ENCODE assay signal across 16 cellular contexts in genomic region chr12:117280019-117280680, GRCh38.
DNase-seq lines count a peak whose midpoint lies in the region; ATAC-seq and TF ChIP-seq lines count a peak whose summit lies in the region.
"Had no signal": no experiment of that assay in that cellular context is flagged by ENCODE, and none has a peak within 500 bp of the region (broad histone marks: within the 10 kb centered on the region; RNA-seq: fewer than 3 reads in every experiment).

No MANE protein-coding gene starts in this region.

- H3K9ac ChIP-seq in Karpas-422 (ENCODE audit: low read length): no peak overlapping the region
- no peak overlapping the region for H3K9ac ChIP-seq in iPS-20b (ENCODE audit: low read depth, low read length)

- H3K9me3 ChIP-seq in DOHH2 (ENCODE audit: control insufficient read depth, insufficient read depth, low read length): no peaks in the 10 kb centered on the region
- H3K9me3 ChIP-seq in Karpas-422 (ENCODE audit: low read length): no peaks in the 10 kb centered on the region
- H3K9me3 ChIP-seq in iPS-20b (ENCODE audit: insufficient read depth, low read depth, low read length): no peaks in the 10 kb centered on the region
- H3K9me3 ChIP-seq: Caco-2 had no signal

- no peak overlapping the region for H3K27ac ChIP-seq in DOHH2 (ENCODE audit: low read depth, low read length)
- no peak overlapping the region for H3K27ac ChIP-seq in Karpas-422 (ENCODE audit: low read length)
- no peak overlapping the region for H3K27ac ChIP-seq in iPS-20b (ENCODE audit: low read length)
- H3K27ac ChIP-seq: C4-2B had no signal

- no peaks in the 10 kb centered on the region for H3F3A ChIP-seq in DOHH2 (ENCODE audit: control insufficient read depth, insufficient read depth)

- no peaks in the 10 kb centered on the region for H3K36me3 ChIP-seq in DOHH2 (ENCODE audit: control insufficient read depth, low read length)
- no peaks in the 10 kb centered on the region for H3K36me3 ChIP-seq in Karpas-422 (ENCODE audit: insufficient read depth, low read length)
- H3K36me3 ChIP-seq in iPS-20b (ENCODE audit: insufficient read depth, low read depth, low read length): no peaks in the 10 kb centered on the region

- H4K20me1 ChIP-seq in DOHH2 (ENCODE audit: control insufficient read depth, insufficient read depth, low read depth, low read length) (no peaks in the 10 kb centered on the region), Karpas-422 (ENCODE audit: insufficient read depth, low read depth, low read length) (no peaks in the 10 kb centered on the region)

- H3K27me3 ChIP-seq in DOHH2 (ENCODE audit: control insufficient read depth, low read length) (no peaks in the 10 kb centered on the region), Karpas-422 (ENCODE audit: low read length) (no peaks in the 10 kb centered on the region), iPS-20b (ENCODE audit: insufficient read depth, low read length) (no peaks in the 10 kb centered on the region)

- ATAC-seq in HG03354 (IDR thresholded peaks at IDR 0.05; ENCODE audit: poor library complexity, severe bottlenecking, unreplicated experiment): no peak
- ATAC-seq: CD8-positive, alpha-beta T cell; GM12878 had no signal

- no peaks in the 10 kb centered on the region for H3K79me2 ChIP-seq in DOHH2 (ENCODE audit: control insufficient read depth, low read length)
- H3K79me2 ChIP-seq in Karpas-422 (ENCODE audit: low read length): no peaks in the 10 kb centered on the region

- H3K4me1 ChIP-seq in DOHH2 (ENCODE audit: control insufficient read depth, low read length): peaks cover 10% of the 10 kb centered on the region
- H3K4me1 ChIP-seq in Karpas-422 (ENCODE audit: low read length): peaks cover 19% of the 10 kb centered on the region
- peaks cover 11% of the 10 kb centered on the region; the same call in 1 of the 2 replicates for H3K4me1 ChIP-seq in iPS-20b (ENCODE audit: insufficient read depth, low read length)
- H3K4me1 ChIP-seq: Caco-2 had no signal

- H3K4me3 ChIP-seq in DOHH2 (ENCODE audit: low read length) (no peak overlapping the region), Karpas-422 (ENCODE audit: low read length) (0 out of 2 replicates have a peak overlapping the region, but pooled peaks have one; percentile 28), iPS-20b (ENCODE audit: low read length) (peak overlapping the region; percentile 10; the same call in 1 of the 2 replicates)
- H3K4me3 ChIP-seq: GM12878 had no signal

- H3K4me2 ChIP-seq in DOHH2 (ENCODE audit: low read length) (peak overlapping the region; percentile 35; the same call in 1 of the 2 replicates), Karpas-422 (ENCODE audit: low read depth, low read length, poor library complexity, severe bottlenecking) (peak overlapping the region; percentile 45)

- no peak for TF ChIP-seq CTCF in DOHH2 (IDR thresholded peaks at IDR 0.05; ENCODE audit: low read depth, low read length, poor library complexity, severe bottlenecking)

- no peak for DNase-seq in Karpas-422
- no peak for DNase-seq in NCI-H82 treated with DMSO at 0.1 percent for 48 hours (lab: John Stamatoyannopoulos, UW; ENCODE audit: unreplicated experiment)
- DNase-seq in NCI-H226: no peak
- DNase-seq: Caco-2; CD4-positive, CD25-positive, alpha-beta regulatory T cell; CD8-positive, alpha-beta T cell; DMS153; DND-41; EL; GDM1; HCEC 1CT had no signal

- no peak overlapping the region for H2AFZ ChIP-seq in Karpas-422 (ENCODE audit: low read length)

- H3K9me2 ChIP-seq in DOHH2 (replicated peaks; ENCODE audit: control insufficient read depth, low read length) (no peaks in the 10 kb centered on the region), Karpas-422 (replicated peaks; ENCODE audit: insufficient read depth, low read length) (no peaks in the 10 kb centered on the region)
